22 cellular contexts compared by ENCODE assay signal in genomic region chr2:25582079-25582830, GRCh38.
A peak's percentile ranks its signal among the peaks of the same experiment; 100 is the strongest.
DNase-seq lines count a peak whose midpoint lies in the region; ATAC-seq and TF ChIP-seq lines count a peak whose summit lies in the region.
"Had no signal": no experiment of that assay in that cellular context is flagged by ENCODE, and none has a peak within 500 bp of the region (broad histone marks: within the 10 kb centered on the region; RNA-seq: fewer than 3 reads in every experiment).

No MANE protein-coding gene starts in this region.

- no peak overlapping the region for H3K27ac ChIP-seq in lower lobe of right lung
- H3K27ac ChIP-seq: psoas muscle, SJCRH30, tibial nerve had no signal

- peaks cover under 1% of the 10 kb centered on the region for H3K4me1 ChIP-seq in lower lobe of right lung
- H3K4me1 ChIP-seq: psoas muscle had no signal

- no peak overlapping the region for H3K4me3 ChIP-seq in GM12865 (ENCODE audit: low read depth, low read length)
- H3K4me3 ChIP-seq in lower lobe of right lung, result no peak overlapping the region
- H3K4me3 ChIP-seq: heart right ventricle, psoas muscle, SJCRH30, tibial nerve had no signal

- CTCF ChIA-PET in HEK293T (lab: Yijun Ruan, JAX), result no interaction called here

- POLR2A ChIA-PET in HEK293T (lab: Yijun Ruan, JAX), result no interaction called here

- intact Hi-C loops in lower lobe of right lung (cut with DNase I), result no loop called here

- no peaks in the 10 kb centered on the region for H3K9me3 ChIP-seq in lower lobe of right lung
- H3K9me3 ChIP-seq: BE2C, heart right ventricle, psoas muscle, SJCRH30, tibial nerve had no signal

- H3K27me3 ChIP-seq in lower lobe of right lung (ENCODE audit: low read depth), result no peaks in the 10 kb centered on the region
- H3K27me3 ChIP-seq: BE2C, heart right ventricle, SJCRH30, tibial nerve had no signal

- peak in 1 of 2 donors; percentile 66 for ATAC-seq in lower lobe of right lung
- ATAC-seq in HG03280 (IDR thresholded peaks at IDR 0.05; ENCODE audit: unreplicated experiment), result no peak
- ATAC-seq: activated CD4-positive, alpha-beta T cell treated with anti-CD3 and anti-CD28 coated beads for 36 hours; effector memory CD8-positive, alpha-beta T cell; psoas muscle; stimulated activated effector memory CD8-positive, alpha-beta T cell treated with anti-CD3 and anti-CD28 coated beads, Interleukin-12 subunit alpha, Interleukin-12 subunit beta, amount 100 ng/mL, for 72 hours had no signal

- no peaks in the 10 kb centered on the region for H3K36me3 ChIP-seq in lower lobe of right lung
- H3K36me3 ChIP-seq: BE2C, heart right ventricle, tibial nerve had no signal

- DNase-seq in GM12865 (ENCODE audit: low read depth) (peak; percentile 72), HEK293T (ENCODE audit: extremely low spot score) (no peak), NAMALWA (ENCODE audit: low spot score) (peak; percentile 25), lower lobe of right lung (peak; percentile 63), AG08395 (ENCODE audit: low spot score) (no peak), activated gamma-delta T cell treated with Interleukin-2 at 50 U/mL for 16 hours (no peak), T-helper 1 cell (no peak)
- DNase-seq: activated CD4-positive, alpha-beta T cell treated with anti-CD3 and anti-CD28 coated beads for 36 hours; activated CD8-positive, alpha-beta memory T cell treated with anti-CD3 and anti-CD28 coated beads, Interleukin-2, amount 50 U/mL, for 4 hours; activated naive CD4-positive, alpha-beta T cell; anterior cingulate cortex; BE2C; effector memory CD8-positive, alpha-beta T cell; heart right ventricle; mesendoderm; NCI-H187 treated with DMSO at 0.1 percent for 48 hours; NCI-H446 treated with DMSO at 0.1 percent for 48 hours; psoas muscle; SJCRH30 had no signal

- TF ChIP-seq CTCF in GM12865 (IDR thresholded peaks at IDR 0.05; ENCODE audit: insufficient read depth, low read depth, low read length, missing control alignments) (no peak), lower lobe of right lung (IDR thresholded peaks at IDR 0.05) (no peak)

TF ChIP-seq in HEK293T, 16 proteins besides CTCF, POLR2A, EP300 and RAD21:
- TF ChIP-seq FOXK2 (IDR thresholded peaks at IDR 0.05), result no peak
- TF ChIP-seq PKNOX1 (IDR thresholded peaks at IDR 0.05), result peak; percentile 51

Comparison
In these comparisons a context has a peak if more than half of its experiments do, and no peak if none do; other contexts are left out.
1. DNase-seq: peak in GM12865 (single experiment), NAMALWA (single experiment) and lower lobe of right lung (single experiment); none in HEK293T (single experiment), AG08395 (single experiment), activated gamma-delta T cell treated with Interleukin-2 at 50 U/mL for 16 hours (single experiment) and T-helper 1 cell (0 of 5).